In genomic region chr17:62147284-62147683, GRCh38 we compare ENCODE assay signal across 35 cellular contexts.
"Had no signal": no experiment of that assay in that cellular context is flagged by ENCODE, and none has a peak within 500 bp of the region (broad histone marks: within the 10 kb centered on the region; RNA-seq: fewer than 3 reads in every experiment).

No MANE protein-coding gene starts in this region.

- H3K4me3 ChIP-seq: MG63 had no signal

- DNase-seq: Karpas-422, Kasumi-1, MG63, MM.1S, MV-4-11, NCI-H1048, NCI-H1092, NCI-H1092 treated with DMSO at 0.1 percent for 48 hours, NCI-H1105, NCI-H1105 treated with DMSO at 0.1 percent for 48 hours, NCI-H1417 treated with DMSO at 0.1 percent for 48 hours, NCI-H1436, NCI-H1436 treated with DMSO at 0.1 percent for 48 hours, NCI-H146, NCI-H1694, NCI-H1694 treated with DMSO at 0.1 percent for 48 hours, NCI-H187, NCI-H187 treated with DMSO at 0.1 percent for 48 hours, NCI-H1930, NCI-H2029, NCI-H2029 treated with DMSO at 0.1 percent for 48 hours, NCI-H2081, NCI-H2081 treated with DMSO at 0.1 percent for 48 hours, NCI-H2107, NCI-H2171, NCI-H2171 treated with DMSO at 0.1 percent for 48 hours, NCI-H2227 treated with DMSO at 0.1 percent for 48 hours, NCI-H226, NCI-H345, NCI-H446, NCI-H446 treated with DMSO at 0.1 percent for 48 hours, NCI-H510A, NCI-H510A treated with DMSO at 0.1 percent for 48 hours, NCI-H524, NCI-H524 treated with DMSO at 0.1 percent for 48 hours had no signal

- H3K9me3 ChIP-seq: MG63 had no signal

- H3K27me3 ChIP-seq: MG63 had no signal

- H3K36me3 ChIP-seq: MG63 had no signal
